In genomic region chr9:79665383-79665782, GRCh38 we compare ENCODE assay signal across 20 cellular contexts.
"Had no signal": no experiment of that assay in that cellular context is flagged by ENCODE, and none has a peak within 500 bp of the region (broad histone marks: within the 10 kb centered on the region; RNA-seq: fewer than 3 reads in every experiment).

No MANE protein-coding gene starts in this region.

- H3K4me3 Mint-ChIP-seq: activated CD4-positive, alpha-beta T cell treated with anti-CD3 and anti-CD28 coated beads, Interleukin-2, amount 10 ng/mL, durations not matched to agents 7 days and 5 days; activated CD8-positive, alpha-beta T cell treated with anti-CD3 and anti-CD28 coated beads for 36 hours; activated naive CD8-positive, alpha-beta T cell treated with anti-CD3 and anti-CD28 coated beads, Interleukin-2, amount 50 U/mL, for 24 hours; activated T-helper 1 cell treated with anti-CD3 and anti-CD28 coated beads, Interleukin-12 subunit alpha, Interleukin-12 subunit beta, Interleukin-2, Interleukin-4 antibody, amounts not matched to agents 30 ng/mL and 10 ng/mL and 1 ng/mL, durations not matched to agents 14 hours and 24 hours and 36 hours; mesothelial cell of epicardium; naive thymus-derived CD8-positive, alpha-beta T cell; stimulated activated memory B cell treated with anti-CD40 and anti-IgM and Interleukin-4, amounts not matched to agents 10 μg/mL and 1 μg/mL and 100 μg/mL, for 72 hours had no signal

- H3K36me3 Mint-ChIP-seq: mesothelial cell of epicardium had no signal

- H3K9me3 Mint-ChIP-seq: activated CD4-positive, alpha-beta T cell treated with anti-CD3 and anti-CD28 coated beads, Interleukin-2, amount 10 ng/mL, durations not matched to agents 7 days and 5 days; activated CD8-positive, alpha-beta T cell treated with anti-CD3 and anti-CD28 coated beads for 36 hours; activated naive CD8-positive, alpha-beta T cell treated with anti-CD3 and anti-CD28 coated beads, Interleukin-2, amount 50 U/mL, for 24 hours; activated T-helper 1 cell treated with anti-CD3 and anti-CD28 coated beads, Interleukin-12 subunit alpha, Interleukin-12 subunit beta, Interleukin-2, Interleukin-4 antibody, amounts not matched to agents 30 ng/mL and 10 ng/mL and 1 ng/mL, durations not matched to agents 14 hours and 24 hours and 36 hours; mesothelial cell of epicardium; naive thymus-derived CD8-positive, alpha-beta T cell; stimulated activated memory B cell treated with anti-CD40 and anti-IgM and Interleukin-4, amounts not matched to agents 10 μg/mL and 1 μg/mL and 100 μg/mL, for 72 hours had no signal

- ATAC-seq: activated CD8-positive, alpha-beta T cell treated with anti-CD3 and anti-CD28 coated beads for 36 hours; activated naive CD8-positive, alpha-beta T cell treated with anti-CD3 and anti-CD28 coated beads, Interleukin-2, amount 50 U/mL, for 24 hours; naive thymus-derived CD8-positive, alpha-beta T cell; sciatic nerve; stimulated activated memory B cell treated with anti-CD40 and anti-IgM and Interleukin-4, amounts not matched to agents 10 μg/mL and 1 μg/mL and 100 μg/mL, for 72 hours had no signal

- H3K27me3 Mint-ChIP-seq: activated CD4-positive, alpha-beta T cell treated with anti-CD3 and anti-CD28 coated beads, Interleukin-2, amount 10 ng/mL, durations not matched to agents 7 days and 5 days; activated CD8-positive, alpha-beta T cell treated with anti-CD3 and anti-CD28 coated beads for 36 hours; activated naive CD8-positive, alpha-beta T cell treated with anti-CD3 and anti-CD28 coated beads, Interleukin-2, amount 50 U/mL, for 24 hours; naive thymus-derived CD8-positive, alpha-beta T cell; stimulated activated memory B cell treated with anti-CD40 and anti-IgM and Interleukin-4, amounts not matched to agents 10 μg/mL and 1 μg/mL and 100 μg/mL, for 72 hours had no signal

- H3K27ac Mint-ChIP-seq: activated CD4-positive, alpha-beta T cell treated with anti-CD3 and anti-CD28 coated beads, Interleukin-2, amount 10 ng/mL, durations not matched to agents 7 days and 5 days; activated naive CD8-positive, alpha-beta T cell treated with anti-CD3 and anti-CD28 coated beads, Interleukin-2, amount 50 U/mL, for 24 hours; activated T-helper 1 cell treated with anti-CD3 and anti-CD28 coated beads, Interleukin-12 subunit alpha, Interleukin-12 subunit beta, Interleukin-2, Interleukin-4 antibody, amounts not matched to agents 30 ng/mL and 10 ng/mL and 1 ng/mL, durations not matched to agents 14 hours and 24 hours and 36 hours; mesothelial cell of epicardium; stimulated activated memory B cell treated with anti-CD40 and anti-IgM and Interleukin-4, amounts not matched to agents 10 μg/mL and 1 μg/mL and 100 μg/mL, for 72 hours had no signal

- DNase-seq: activated CD4-positive, alpha-beta T cell treated with anti-CD3 and anti-CD28 coated beads, Interleukin-2, amount 10 ng/mL, durations not matched to agents 7 days and 5 days; activated CD4-positive, CD25-positive, alpha-beta regulatory T cell treated with anti-CD3 and anti-CD28 coated beads, Interleukin-2, amount 50 U/mL, for 72 hours; activated CD8-positive, alpha-beta T cell treated with anti-CD3 and anti-CD28 coated beads for 36 hours; activated gamma-delta T cell; activated naive CD4-positive, alpha-beta T cell treated with anti-CD3 and anti-CD28 coated beads, Interleukin-2, amount 50 U/mL, for 16 hours; activated naive CD8-positive, alpha-beta T cell treated with anti-CD3 and anti-CD28 coated beads, Interleukin-2, amount 50 U/mL, for 24 hours; cerebellar nuclear complex; cortex of kidney; kidney; left ventricle myocardium superior; naive thymus-derived CD8-positive, alpha-beta T cell; nucleus accumbens; small intestine; stimulated activated CD4-positive, alpha-beta T cell treated with anti-CD3 and anti-CD28 coated beads, Interleukin-2, amount 100 ng/mL, for 24 hours; stomach; T-helper 2 cell had no signal
